ENCODE assay signal across 9 cellular contexts in the genomic region with DNA sequence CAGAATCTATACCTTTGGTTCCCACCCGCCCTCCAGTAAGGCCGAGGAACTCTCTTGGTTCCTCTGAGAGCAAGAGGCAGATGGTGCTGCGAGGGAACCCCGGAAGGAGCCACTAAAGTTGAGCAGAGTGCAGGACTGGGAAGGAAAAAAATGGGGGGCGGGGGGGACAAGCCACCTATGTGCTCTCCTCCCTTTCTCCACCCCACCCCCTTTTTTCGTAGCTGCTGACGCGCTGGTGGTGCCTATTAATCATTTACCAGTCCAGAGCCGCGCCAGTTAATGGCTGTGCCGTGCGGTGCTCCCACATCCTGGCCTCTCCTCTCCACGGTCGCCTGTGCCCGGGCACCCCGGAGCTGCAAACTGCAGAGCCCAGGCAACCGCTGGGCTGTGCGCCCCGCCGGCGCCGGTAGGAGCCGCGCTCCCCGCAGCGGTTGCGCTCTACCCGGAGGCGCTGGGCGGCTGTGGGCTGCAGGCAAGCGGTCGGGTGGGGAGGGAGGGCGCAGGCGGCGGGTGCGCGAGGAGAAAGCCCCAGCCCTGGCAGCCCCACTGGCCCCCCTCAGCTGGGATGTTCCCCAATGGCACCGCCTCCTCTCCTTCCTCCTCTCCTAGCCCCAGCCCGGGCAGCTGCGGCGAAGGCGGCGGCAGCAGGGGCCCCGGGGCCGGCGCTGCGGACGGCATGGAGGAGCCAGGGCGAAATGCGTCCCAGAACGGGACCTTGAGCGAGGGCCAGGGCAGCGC. TPM values are rescaled to one million over a fixed set of nuclear protein-coding genes. Genes with fewer than 3 reads are reported as not detected.
A peak's percentile ranks its signal among the peaks of the same experiment; 100 is the strongest.
DNase-seq lines count a peak whose midpoint lies in the region; ATAC-seq and TF ChIP-seq lines count a peak whose summit lies in the region.
"Had no signal": no experiment of that assay in that cellular context is flagged by ENCODE, and none has a peak within 500 bp of the region (broad histone marks: within the 10 kb centered on the region; RNA-seq: fewer than 3 reads in every experiment).

No MANE protein-coding gene starts in this region.

- DNase-seq in DMS153 (lab: John Stamatoyannopoulos, UW) (peak; percentile 66), NCI-H69 (lab: John Stamatoyannopoulos, UW) (peak; percentile 93), fibroblast of gingiva (ENCODE audit: low read depth) (peak; percentile 28), superior temporal gyrus (ENCODE audit: extremely low spot score) (no peak), SW 1271 (lab: John Stamatoyannopoulos, UW) (no peak)

- H3K9me2 ChIP-seq in neural cell (ENCODE audit: insufficient read depth, low read length) = no peaks in the 10 kb centered on the region

- ATAC-seq in HG03196 (IDR thresholded peaks at IDR 0.05; ENCODE audit: unreplicated experiment) = no peak
- ATAC-seq in HG03457 (IDR thresholded peaks at IDR 0.05; ENCODE audit: unreplicated experiment) = no peak

- peak overlapping the region; percentile 88 for H3K4me2 ChIP-seq in neural cell (ENCODE audit: low read length)

- peak overlapping the region; percentile 3 for H2AFZ ChIP-seq in neural cell (ENCODE audit: low read depth, low read length)

- TF ChIP-seq CTCF in neural cell (IDR thresholded peaks at IDR 0.05; ENCODE audit: poor library complexity, severe bottlenecking) = peak; percentile 68

- H3K27ac ChIP-seq in neural cell (ENCODE audit: low read length) = no peak overlapping the region
- H3K27ac ChIP-seq: HL-60 had no signal

- peaks cover 64% of the 10 kb centered on the region for H3K27me3 ChIP-seq in neural cell (ENCODE audit: insufficient read depth, low read depth, low read length)

- no peaks in the 10 kb centered on the region for H3K79me2 ChIP-seq in neural cell (replicated peaks; ENCODE audit: insufficient read depth, low read length)

- H3K4me3 ChIP-seq in neural cell (ENCODE audit: low read length) = peak overlapping the region; percentile 65

- H3K9me3 ChIP-seq in neural cell (ENCODE audit: low read length) = peaks cover 11% of the 10 kb centered on the region

- TF ChIP-seq RAD21 in neural cell (conservative IDR thresholded peaks at IDR 0.05) = peak; percentile 69

- no peak for TF ChIP-seq EP300 in neural cell (conservative IDR thresholded peaks at IDR 0.05; ENCODE audit: poor library complexity, severe bottlenecking)

- H3F3A ChIP-seq in neural cell (ENCODE audit: insufficient read depth, low read length, poor library complexity, severe bottlenecking) = no peaks in the 10 kb centered on the region

- H4K20me1 ChIP-seq in neural cell (ENCODE audit: insufficient read depth) = no peaks in the 10 kb centered on the region

- H3K36me3 ChIP-seq in neural cell (ENCODE audit: insufficient read depth, low read length) = no peaks in the 10 kb centered on the region

- peak overlapping the region; percentile 50 for H3K9ac ChIP-seq in neural cell (ENCODE audit: low read length)

TF ChIP-seq in neural cell, 6 proteins besides CTCF, POLR2A, EP300 and RAD21:
- no peak for TF ChIP-seq MXI1 (conservative IDR thresholded peaks at IDR 0.05; ENCODE audit: poor library complexity, severe bottlenecking)
- TF ChIP-seq SMC3 (conservative IDR thresholded peaks at IDR 0.05; ENCODE audit: poor library complexity) = peak; percentile 58
- no peak for TF ChIP-seq EZH2 (IDR thresholded peaks at IDR 0.05; ENCODE audit: borderline replicate concordance, insufficient read depth, low read length, poor library complexity, severe bottlenecking)
TF ChIP-seq in neural cell: peak in this region for 1.

RNA-seq across cellular contexts. Expression of a gene that starts 1.3 kb away (rescaled TPM):
- polyA plus RNA-seq in neural cell = 2.1 and 2.4 TPM in 2 replicates
- polyA minus RNA-seq in neural cell = 2.9 TPM in 2 replicates

RNA-seq across cellular contexts. Expression of a gene that starts 46.9 kb away (rescaled TPM):
- polyA plus RNA-seq in neural cell = 0.12 TPM in 1 of 2 replicates, not detected in the other
- 0.35 TPM in 1 of 2 replicates, not detected in the other for polyA minus RNA-seq in neural cell

Comparison
In these comparisons a context has a peak if more than half of its experiments do, and no peak if none do; other contexts are left out.
1. DNase-seq: peak in DMS153 (single experiment), NCI-H69 (single experiment) and fibroblast of gingiva (single experiment); none in superior temporal gyrus (single experiment) and SW 1271 (0 of 2).